ENCODE assay signal across 29 cellular contexts in genomic region chr16:13561276-13561675, GRCh38.
"Had no signal": no experiment of that assay in that cellular context is flagged by ENCODE, and none has a peak within 500 bp of the region (broad histone marks: within the 10 kb centered on the region; RNA-seq: fewer than 3 reads in every experiment).

No MANE protein-coding gene starts in this region.

- DNase-seq: activated B cell treated with CpG ODN at 0.5 μM for 24 hours; activated CD4-positive, alpha-beta T cell treated with anti-CD3 and anti-CD28 coated beads for 48 hours; activated CD4-positive, alpha-beta T cell treated with anti-CD3 and anti-CD28 coated beads, Interleukin-2, amount 50 U/mL, for 1 hour; activated CD4-positive, alpha-beta T cell treated with anti-CD3 and anti-CD28 coated beads, Interleukin-2, amount 50 U/mL, for 48 hours; activated CD8-positive, alpha-beta memory T cell treated with anti-CD3 and anti-CD28 coated beads for 24 hours; activated CD8-positive, alpha-beta T cell treated with anti-CD3 and anti-CD28 coated beads for 36 hours; activated effector memory CD4-positive, alpha-beta T cell treated with Interleukin-2 at 50 U/mL for 16 hours; activated gamma-delta T cell treated with Interleukin-2 at 50 U/mL for 16 hours; activated naive CD4-positive, alpha-beta T cell treated with anti-CD3 and anti-CD28 coated beads, Interleukin-2, amount 50 U/mL, for 16 hours; activated naive CD4-positive, alpha-beta T cell treated with Interleukin-2 at 50 U/mL for 16 hours; activated T-cell treated with anti-CD3 and anti-CD28 coated beads, Interleukin-2, amount 50 U/mL, for 4 hours; amniotic stem cell; body of pancreas; cortex of kidney; effector CD8-positive, alpha-beta T cell; foreskin fibroblast; T-helper 1 cell; T-helper 17 cell; T1000; WERI-Rb-1 had no signal

- H3K36me3 Mint-ChIP-seq: activated naive CD8-positive, alpha-beta T cell had no signal

- H3K36me3 ChIP-seq: WERI-Rb-1 had no signal

- H3K4me1 ChIP-seq: body of pancreas had no signal

- H3K9me3 ChIP-seq: body of pancreas had no signal

- FAIRE-seq: colon, endometrium, endothelial cell of umbilical vein, frontal cortex had no signal

- H3K9me3 Mint-ChIP-seq: activated B cell treated with CpG ODN at 0.5 μM for 24 hours; activated CD8-positive, alpha-beta T cell treated with anti-CD3 and anti-CD28 coated beads for 36 hours had no signal

- H3K4me3 ChIP-seq: body of pancreas had no signal

- ATAC-seq: activated CD4-positive, CD25-positive, alpha-beta regulatory T cell treated with anti-CD3 and anti-CD28 coated beads, Interleukin-2, amount 50 U/mL, for 24 hours; activated CD8-positive, alpha-beta T cell treated with anti-CD3 and anti-CD28 coated beads for 36 hours; activated T-cell treated with anti-CD3 and anti-CD28 coated beads, Interleukin-2, amount 50 U/mL, for 4 hours; activated T-helper 17 cell treated with anti-CD3 and anti-CD28 coated beads, Interleukin-2, amount 50 U/mL, for 72 hours; body of pancreas; T-helper 17 cell had no signal

- H3K27ac ChIP-seq: body of pancreas, epithelial cell of prostate, WERI-Rb-1 had no signal

- H3K27me3 Mint-ChIP-seq: activated B cell treated with CpG ODN at 0.5 μM for 24 hours; activated T-helper 17 cell treated with anti-CD3 and anti-CD28 coated beads, Interleukin-2, amount 50 U/mL, for 72 hours had no signal

- H3K27me3 ChIP-seq: body of pancreas had no signal

- H3K4me1 Mint-ChIP-seq: activated B cell treated with CpG ODN at 0.5 μM for 24 hours; activated T-helper 17 cell treated with anti-CD3 and anti-CD28 coated beads, Interleukin-2, amount 50 U/mL, for 72 hours; T-helper 17 cell had no signal

- H3K4me3 Mint-ChIP-seq: activated B cell treated with CpG ODN at 0.5 μM for 24 hours; activated CD8-positive, alpha-beta T cell treated with anti-CD3 and anti-CD28 coated beads for 36 hours; activated naive CD8-positive, alpha-beta T cell; activated T-cell treated with anti-CD3 and anti-CD28 coated beads, Interleukin-2, amount 50 U/mL, for 4 hours; activated T-helper 17 cell treated with anti-CD3 and anti-CD28 coated beads, Interleukin-2, amount 50 U/mL, for 72 hours; T-helper 17 cell; T-helper 2 cell treated with Interferon-gamma antibody and Interleukin-4, amounts not matched to agents 5 μg/mL and 100 μg/mL, for 36 hours had no signal

- H3K27ac Mint-ChIP-seq: activated B cell treated with CpG ODN at 0.5 μM for 24 hours; activated CD8-positive, alpha-beta T cell treated with anti-CD3 and anti-CD28 coated beads for 36 hours; activated naive CD8-positive, alpha-beta T cell; activated T-helper 17 cell treated with anti-CD3 and anti-CD28 coated beads, Interleukin-2, amount 50 U/mL, for 72 hours; T-helper 17 cell; T-helper 2 cell treated with Interferon-gamma antibody and Interleukin-4, amounts not matched to agents 5 μg/mL and 100 μg/mL, for 36 hours had no signal
